ENCODE assay signal across 8 cellular contexts in the genomic region with DNA sequence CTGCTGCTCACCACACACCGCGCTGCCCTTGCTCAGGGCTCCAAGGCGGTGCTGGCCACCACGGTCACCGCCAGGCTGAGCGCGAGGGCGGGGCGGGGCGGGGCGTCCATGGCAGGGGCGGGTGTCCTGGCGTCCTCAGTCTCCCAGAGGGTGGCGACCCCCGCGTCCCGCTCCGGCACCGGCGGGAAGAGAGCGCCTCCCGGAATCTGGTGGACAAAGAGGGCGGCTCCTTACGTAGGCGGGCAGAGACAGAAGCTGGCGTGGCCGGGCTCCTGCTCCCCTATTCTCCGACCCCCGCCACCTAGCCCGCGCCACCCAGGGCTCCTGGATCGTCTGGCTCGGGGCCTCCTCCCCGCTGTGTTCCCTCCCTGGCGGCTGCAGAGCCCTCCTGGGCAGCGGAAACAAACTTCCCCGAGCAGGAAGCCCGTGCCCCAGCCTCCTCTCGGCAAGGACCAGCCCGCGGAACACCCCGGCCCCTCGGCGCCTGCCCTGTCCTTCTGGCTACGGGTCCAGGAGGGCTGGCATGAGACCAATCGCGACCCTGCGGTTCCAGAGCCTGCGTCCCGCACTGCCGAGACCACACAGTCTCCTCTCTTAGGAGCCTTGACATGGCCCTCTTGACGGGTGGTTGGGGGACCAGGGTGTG.
DNase-seq lines count a peak whose midpoint lies in the region; ATAC-seq and TF ChIP-seq lines count a peak whose summit lies in the region.

No MANE protein-coding gene starts in this region.

- no peak for TF ChIP-seq RAD21 in neural cell (conservative IDR thresholded peaks at IDR 0.05)

- ATAC-seq in esophagus mucosa, result peak; percentile 48

- H3K9me3 ChIP-seq in neural cell (ENCODE audit: low read length), result no peaks in the 10 kb centered on the region
- H3K9me3 ChIP-seq in MM.1S (replicated peaks; ENCODE audit: insufficient read depth, low read length), result no peaks in the 10 kb centered on the region

- H3K4me3 ChIP-seq in neural cell (ENCODE audit: low read length), result peak overlapping the region; percentile 64
- no peak overlapping the region for H3K4me3 ChIP-seq in MM.1S (ENCODE audit: low read length)

- DNase-seq in DMS153 (lab: John Stamatoyannopoulos, UW) (peak; percentile 6), DMS153 treated with DMSO at 0.1 percent for 48 hours (lab: John Stamatoyannopoulos, UW; ENCODE audit: unreplicated experiment) (no peak), SHP77 (lab: John Stamatoyannopoulos, UW) (peak; percentile 44 to 77), dedifferentiated amniotic fluid mesenchymal stem cell (ENCODE audit: extremely low spot score) (no peak), NOMO-1 treated with DMSO at 0.1 percent for 48 hours (lab: John Stamatoyannopoulos, UW; ENCODE audit: unreplicated experiment) (no peak), MM.1S (no peak)

- H3K79me2 ChIP-seq in neural cell (replicated peaks; ENCODE audit: insufficient read depth, low read length), result no peaks in the 10 kb centered on the region
- H3K79me2 ChIP-seq in MM.1S (ENCODE audit: low read length), result no peaks in the 10 kb centered on the region

- no peaks in the 10 kb centered on the region for H4K20me1 ChIP-seq in neural cell (ENCODE audit: insufficient read depth)
- no peaks in the 10 kb centered on the region for H4K20me1 ChIP-seq in MM.1S (ENCODE audit: insufficient read depth, low read length)

- H3K9me2 ChIP-seq in neural cell (ENCODE audit: insufficient read depth, low read length), result no peaks in the 10 kb centered on the region
- no peaks in the 10 kb centered on the region for H3K9me2 ChIP-seq in MM.1S (replicated peaks; ENCODE audit: insufficient read depth, low read length)

- H3K27me3 ChIP-seq in neural cell (ENCODE audit: insufficient read depth, low read depth, low read length) (peaks cover 13% of the 10 kb centered on the region), MM.1S (replicated peaks; ENCODE audit: insufficient read depth, low read length) (no peaks in the 10 kb centered on the region)

- H3K27ac ChIP-seq in neural cell (ENCODE audit: low read length), result no peak overlapping the region
- H3K27ac ChIP-seq in MM.1S (ENCODE audit: low read length), result no peak overlapping the region

- H3K4me2 ChIP-seq in neural cell (ENCODE audit: low read length) (no peak overlapping the region), MM.1S (ENCODE audit: low read depth, low read length) (no peak overlapping the region)

- no peaks in the 10 kb centered on the region for H3F3A ChIP-seq in neural cell (ENCODE audit: insufficient read depth, low read length, poor library complexity, severe bottlenecking)
- H3F3A ChIP-seq in MM.1S (ENCODE audit: insufficient read depth, low read length), result no peaks in the 10 kb centered on the region

- H3K4me1 ChIP-seq in MM.1S (ENCODE audit: low read length), result no peaks in the 10 kb centered on the region

- H2AFZ ChIP-seq in neural cell (ENCODE audit: low read depth, low read length), result no peak overlapping the region
- H2AFZ ChIP-seq in MM.1S (ENCODE audit: low read length), result no peak overlapping the region

- H3K36me3 ChIP-seq in neural cell (ENCODE audit: insufficient read depth, low read length) (no peaks in the 10 kb centered on the region), MM.1S (replicated peaks; ENCODE audit: insufficient read depth, low read length) (no peaks in the 10 kb centered on the region)

- TF ChIP-seq CTCF in neural cell (IDR thresholded peaks at IDR 0.05; ENCODE audit: poor library complexity, severe bottlenecking) (no peak), MM.1S (IDR thresholded peaks at IDR 0.05; ENCODE audit: low read length) (no peak)

- no peak for TF ChIP-seq EP300 in neural cell (conservative IDR thresholded peaks at IDR 0.05; ENCODE audit: poor library complexity, severe bottlenecking)

- H3K9ac ChIP-seq in neural cell (ENCODE audit: low read length) (peak overlapping the region; percentile 46), MM.1S (ENCODE audit: low read length) (no peak overlapping the region)

TF ChIP-seq in neural cell, 6 proteins besides CTCF, POLR2A, EP300 and RAD21:
- TF ChIP-seq TAF1 (IDR thresholded peaks at IDR 0.05; ENCODE audit: low read depth) (no peak), EZH2 (IDR thresholded peaks at IDR 0.05; ENCODE audit: borderline replicate concordance, insufficient read depth, low read length, poor library complexity, severe bottlenecking) (no peak), SMC3 (conservative IDR thresholded peaks at IDR 0.05; ENCODE audit: poor library complexity) (no peak), MXI1 (conservative IDR thresholded peaks at IDR 0.05; ENCODE audit: poor library complexity, severe bottlenecking) (no peak), POLR2AphosphoS5 (IDR thresholded peaks at IDR 0.05) (no peak)
- TF ChIP-seq, protein P1, sequence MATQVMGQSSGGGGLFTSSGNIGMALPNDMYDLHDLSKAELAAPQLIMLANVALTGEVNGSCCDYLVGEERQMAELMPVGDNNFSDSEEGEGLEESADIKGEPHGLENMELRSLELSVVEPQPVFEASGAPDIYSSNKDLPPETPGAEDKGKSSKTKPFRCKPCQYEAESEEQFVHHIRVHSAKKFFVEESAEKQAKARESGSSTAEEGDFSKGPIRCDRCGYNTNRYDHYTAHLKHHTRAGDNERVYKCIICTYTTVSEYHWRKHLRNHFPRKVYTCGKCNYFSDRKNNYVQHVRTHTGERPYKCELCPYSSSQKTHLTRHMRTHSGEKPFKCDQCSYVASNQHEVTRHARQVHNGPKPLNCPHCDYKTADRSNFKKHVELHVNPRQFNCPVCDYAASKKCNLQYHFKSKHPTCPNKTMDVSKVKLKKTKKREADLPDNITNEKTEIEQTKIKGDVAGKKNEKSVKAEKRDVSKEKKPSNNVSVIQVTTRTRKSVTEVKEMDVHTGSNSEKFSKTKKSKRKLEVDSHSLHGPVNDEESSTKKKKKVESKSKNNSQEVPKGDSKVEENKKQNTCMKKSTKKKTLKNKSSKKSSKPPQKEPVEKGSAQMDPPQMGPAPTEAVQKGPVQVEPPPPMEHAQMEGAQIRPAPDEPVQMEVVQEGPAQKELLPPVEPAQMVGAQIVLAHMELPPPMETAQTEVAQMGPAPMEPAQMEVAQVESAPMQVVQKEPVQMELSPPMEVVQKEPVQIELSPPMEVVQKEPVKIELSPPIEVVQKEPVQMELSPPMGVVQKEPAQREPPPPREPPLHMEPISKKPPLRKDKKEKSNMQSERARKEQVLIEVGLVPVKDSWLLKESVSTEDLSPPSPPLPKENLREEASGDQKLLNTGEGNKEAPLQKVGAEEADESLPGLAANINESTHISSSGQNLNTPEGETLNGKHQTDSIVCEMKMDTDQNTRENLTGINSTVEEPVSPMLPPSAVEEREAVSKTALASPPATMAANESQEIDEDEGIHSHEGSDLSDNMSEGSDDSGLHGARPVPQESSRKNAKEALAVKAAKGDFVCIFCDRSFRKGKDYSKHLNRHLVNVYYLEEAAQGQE (IDR thresholded peaks at IDR 0.05; ENCODE audit: borderline replicate concordance), result no peak

Comparison
In these comparisons a context has a peak if more than half of its experiments do, and no peak if none do; other contexts are left out.
1. DNase-seq: peak in DMS153 (single experiment) and SHP77 (2 of 2); none in DMS153 treated with DMSO at 0.1 percent for 48 hours (single experiment), dedifferentiated amniotic fluid mesenchymal stem cell (single experiment), NOMO-1 treated with DMSO at 0.1 percent for 48 hours (single experiment) and MM.1S (single experiment).